ENCODE assay signal across 9 cellular contexts in the genomic region with DNA sequence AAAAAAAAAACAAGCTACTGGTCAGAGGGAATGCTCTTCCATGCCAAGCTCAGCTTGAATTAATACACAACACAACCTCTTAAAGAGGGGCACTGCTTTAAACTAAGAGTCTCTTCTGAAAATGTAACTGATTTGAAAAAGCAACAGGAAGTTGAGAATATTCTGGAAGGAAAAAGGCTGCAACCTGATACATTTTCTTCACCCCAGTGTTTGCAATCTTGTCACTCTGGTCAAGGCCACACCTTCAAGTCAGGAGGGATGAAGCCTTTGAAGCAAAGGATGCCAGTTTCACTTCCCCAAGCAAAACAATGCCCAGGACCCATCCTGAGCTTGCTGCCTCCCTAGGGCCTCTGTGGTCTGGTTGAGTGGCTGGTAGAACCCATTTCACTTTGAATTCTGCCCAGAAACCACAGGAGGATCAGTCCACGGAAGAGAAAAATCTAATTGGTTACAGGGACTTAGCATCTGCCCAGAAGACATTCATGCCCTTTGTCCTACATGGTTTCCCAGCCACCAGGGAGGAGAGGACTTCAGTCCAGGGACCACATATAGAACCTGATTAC.
DNase-seq lines count a peak whose midpoint lies in the region; ATAC-seq and TF ChIP-seq lines count a peak whose summit lies in the region.
"Had no signal": no experiment of that assay in that cellular context is flagged by ENCODE, and none has a peak within 500 bp of the region (broad histone marks: within the 10 kb centered on the region; RNA-seq: fewer than 3 reads in every experiment).

No MANE protein-coding gene starts in this region.

- H3K4me3 Mint-ChIP-seq in nephron, result no peak overlapping the region
- H3K4me3 Mint-ChIP-seq: activated naive CD8-positive, alpha-beta T cell treated with anti-CD3 and anti-CD28 coated beads, Interleukin-2, amount 10 ng/mL, durations not matched to agents 7 days and 5 days had no signal

- no peaks in the 10 kb centered on the region for H3K79me2 ChIP-seq in OCI-LY7 (ENCODE audit: insufficient read depth, low read depth, low read length)

- CTCF ChIA-PET in OCI-LY7 (lab: Charles Lee; ENCODE audit: unreplicated experiment), result no interaction called here

- DNase-seq in OCI-LY7 (ENCODE audit: low spot score) (peak; percentile 96), prostate gland (ENCODE audit: low spot score) (no peak), GM10266 (ENCODE audit: extremely low spot score) (no peak), NCI-H187 treated with DMSO at 0.1 percent for 48 hours (lab: John Stamatoyannopoulos, UW) (no peak), hepatic stellate cell (ENCODE audit: low spot score) (no peak)
- DNase-seq: activated naive CD8-positive, alpha-beta T cell treated with anti-CD3 and anti-CD28 coated beads, Interleukin-2, amount 10 ng/mL, durations not matched to agents 7 days and 5 days had no signal

- no peaks in the 10 kb centered on the region for H3K36me3 Mint-ChIP-seq in nephron (ENCODE audit: low read depth)
- H3K36me3 Mint-ChIP-seq: activated naive CD8-positive, alpha-beta T cell treated with anti-CD3 and anti-CD28 coated beads, Interleukin-2, amount 10 ng/mL, durations not matched to agents 7 days and 5 days had no signal

- H3K27me3 ChIP-seq in prostate gland (replicated peaks; ENCODE audit: insufficient read depth), result no peaks in the 10 kb centered on the region

- no peaks in the 10 kb centered on the region for H3K9me3 Mint-ChIP-seq in nephron

- H3K27ac ChIP-seq in OCI-LY7 (ENCODE audit: low read depth, low read length, poor library complexity, severe bottlenecking) (peak overlapping the region; percentile 67), prostate gland (peak overlapping the region in 1 of 2 donors; percentile 34)

- H3K4me1 Mint-ChIP-seq in nephron, result peaks cover 39% of the 10 kb centered on the region
- H3K4me1 Mint-ChIP-seq: activated naive CD8-positive, alpha-beta T cell treated with anti-CD3 and anti-CD28 coated beads, Interleukin-2, amount 10 ng/mL, durations not matched to agents 7 days and 5 days had no signal

- peak overlapping the region; percentile 59 for H3K4me2 ChIP-seq in OCI-LY7 (ENCODE audit: low read length)

- BruUV-seq in OCI-LY7 (replicated peaks; lab: Mats Ljungman, UMichigan), result no TSS peak

- TF ChIP-seq POLR2A in prostate gland (IDR thresholded peaks at IDR 0.05), result no peak

- 78% methylated on average over 1 of the region's 1 CpG for WGBS in prostate gland

- H4K20me1 ChIP-seq in OCI-LY7 (ENCODE audit: insufficient read depth, low read length), result no peaks in the 10 kb centered on the region

- peaks cover 20% of the 10 kb centered on the region for H3K27me3 Mint-ChIP-seq in nephron (ENCODE audit: low read depth)
- H3K27me3 Mint-ChIP-seq: activated naive CD8-positive, alpha-beta T cell treated with anti-CD3 and anti-CD28 coated beads, Interleukin-2, amount 10 ng/mL, durations not matched to agents 7 days and 5 days had no signal

- H2AFZ ChIP-seq in OCI-LY7 (ENCODE audit: low read length), result peak overlapping the region; percentile 28

- TF ChIP-seq CTCF in OCI-LY7 (conservative IDR thresholded peaks at IDR 0.05; ENCODE audit: low read length), result no peak
- TF ChIP-seq CTCF in nephron (IDR thresholded peaks at IDR 0.05; ENCODE audit: unreplicated experiment in 3 of 3), result no peak
- no peak for TF ChIP-seq CTCF in prostate gland (IDR thresholded peaks at IDR 0.05)
- TF ChIP-seq CTCF in GM10266 (IDR thresholded peaks at IDR 0.05; ENCODE audit: control insufficient read depth, insufficient read depth, low read depth, missing control alignments), result no peak

- H3K9me3 ChIP-seq in OCI-LY7 (ENCODE audit: low read length) (no peaks in the 10 kb centered on the region), prostate gland (no peaks in the 10 kb centered on the region)

- peaks cover 45% of the 10 kb centered on the region for H3K4me1 ChIP-seq in OCI-LY7 (ENCODE audit: insufficient read depth, low read length, poor library complexity, severe bottlenecking)
- H3K4me1 ChIP-seq in prostate gland (replicated peaks), result no peaks in the 10 kb centered on the region

- H3K4me3 ChIP-seq in OCI-LY7 (ENCODE audit: low read depth, low read length, poor library complexity, severe bottlenecking) (peak overlapping the region; percentile 15), prostate gland (no peak overlapping the region)

- H3K36me3 ChIP-seq in OCI-LY7 (ENCODE audit: insufficient read depth, low read length), result no peaks in the 10 kb centered on the region
- no peaks in the 10 kb centered on the region for H3K36me3 ChIP-seq in prostate gland

- H3K9me2 ChIP-seq in OCI-LY7 (ENCODE audit: insufficient read depth, low read length), result no peaks in the 10 kb centered on the region

- H3K27ac Mint-ChIP-seq in nephron, result peak overlapping the region; percentile 12 to 65 (median 37)
- H3K27ac Mint-ChIP-seq: activated naive CD8-positive, alpha-beta T cell treated with anti-CD3 and anti-CD28 coated beads, Interleukin-2, amount 10 ng/mL, durations not matched to agents 7 days and 5 days had no signal

- peak; percentile 76 for ATAC-seq in GM18909 (IDR thresholded peaks at IDR 0.05; ENCODE audit: poor library complexity, unreplicated experiment)
- ATAC-seq in HG02973 (IDR thresholded peaks at IDR 0.05; ENCODE audit: unreplicated experiment), result peak; percentile 46

- intact Hi-C loops in OCI-LY7 (cut with micrococcal nuclease; ENCODE audit: unreplicated experiment), result loop anchor here (5.0 kb wide), 1 partner anchor 478 kb away; no protein-coding TSS in a partner anchor
- intact Hi-C loops in prostate gland (cut with DNase I), result no loop called here

- POLR2A ChIA-PET in OCI-LY7 (lab: Charles Lee), result interaction anchor here (0.5 to 1.0 kb wide), 5 partner anchors 13 to 1063 kb away, joined by 3 to 6 read pairs (median 3); no protein-coding TSS in a partner anchor
